Comparison of ENCODE assay signal across 23 cellular contexts in genomic region chrX:109487640-109488039, GRCh38. TPM values are rescaled to one million over a fixed set of nuclear protein-coding genes. Genes with fewer than 3 reads are reported as not detected.
A peak's percentile ranks its signal among the peaks of the same experiment; 100 is the strongest.
DNase-seq lines count a peak whose midpoint lies in the region; ATAC-seq and TF ChIP-seq lines count a peak whose summit lies in the region.
"Had no signal": no experiment of that assay in that cellular context is flagged by ENCODE, and none has a peak within 500 bp of the region (broad histone marks: within the 10 kb centered on the region; RNA-seq: fewer than 3 reads in every experiment).

No MANE protein-coding gene starts in this region.

- peak; percentile 46 for TF ChIP-seq CTCF in OCI-LY7 (conservative IDR thresholded peaks at IDR 0.05; ENCODE audit: low read length)

- peak; percentile 7 for DNase-seq in NCI-H82 (lab: John Stamatoyannopoulos, UW)
- no peak for DNase-seq in NCI-H82 treated with DMSO at 0.1 percent for 48 hours (lab: John Stamatoyannopoulos, UW; ENCODE audit: unreplicated experiment)
- DNase-seq in OCI-LY7 (ENCODE audit: low spot score) = peak; percentile 83
- DNase-seq in stimulated activated naive B cell treated with anti-CD40 and anti-IgM and Interleukin-4, amounts not matched to agents 10 μg/mL and 1 μg/mL and 100 μg/mL, for 72 hours = peak; percentile 17
- DNase-seq in cardiac septum (ENCODE audit: low spot score) = no peak
- no peak for DNase-seq in NCI-H446 (lab: John Stamatoyannopoulos, UW)
- DNase-seq in COLO668 (lab: John Stamatoyannopoulos, UW; ENCODE audit: unreplicated experiment) = no peak
- DNase-seq: activated gamma-delta T cell treated with Interleukin-2 at 50 U/mL for 16 hours; CD4-positive, alpha-beta T cell; glutamatergic neuron; H9; islet precursor cell; midbrain; NK-92 treated with Interleukin-12 subunit alpha and Interleukin-12 subunit beta, amount 100 ng/mL, for 24 hours; nucleus accumbens; right lobe of liver; SK-N-SH; stimulated activated CD4-positive, alpha-beta T cell treated with anti-CD3 and anti-CD28 coated beads, Interleukin-2, amount 100 ng/mL, for 24 hours; tibial artery had no signal

- no peaks in the 10 kb centered on the region for H3K9me3 ChIP-seq in OCI-LY7 (ENCODE audit: low read length)
- H3K9me3 ChIP-seq: right lobe of liver, SK-N-SH, tibial artery had no signal

- peaks cover 2 to 4% of the 10 kb centered on the region in 2 donors for H3K4me1 Mint-ChIP-seq in stimulated activated naive B cell treated with anti-CD40 and anti-IgM and Interleukin-4, amounts not matched to agents 10 μg/mL and 1 μg/mL and 100 μg/mL, for 72 hours

- H3K36me3 ChIP-seq in OCI-LY7 (ENCODE audit: insufficient read depth, low read length) = no peaks in the 10 kb centered on the region
- H3K36me3 ChIP-seq: right lobe of liver, tibial artery had no signal

- peak; percentile 82 for ATAC-seq in HG03432 (IDR thresholded peaks at IDR 0.05; ENCODE audit: unreplicated experiment)
- peak; percentile 87 to 95 for ATAC-seq in stimulated activated naive B cell treated with anti-CD40 and anti-IgM and Interleukin-4, amounts not matched to agents 10 μg/mL and 1 μg/mL and 100 μg/mL, for 72 hours (replicated peaks)
- ATAC-seq: right lobe of liver had no signal

- no peak overlapping the region for H3K27ac Mint-ChIP-seq in stimulated activated naive B cell treated with anti-CD40 and anti-IgM and Interleukin-4, amounts not matched to agents 10 μg/mL and 1 μg/mL and 100 μg/mL, for 72 hours
- H3K27ac Mint-ChIP-seq: CD4-positive, alpha-beta T cell; H9 had no signal

- no peaks in the 10 kb centered on the region for H4K20me1 ChIP-seq in OCI-LY7 (ENCODE audit: insufficient read depth, low read length)

- peaks cover 30% of the 10 kb centered on the region for H3K4me1 ChIP-seq in OCI-LY7 (ENCODE audit: insufficient read depth, low read length, poor library complexity, severe bottlenecking)
- H3K4me1 ChIP-seq: right lobe of liver, tibial artery had no signal

- POLR2A ChIA-PET in OCI-LY7 (lab: Charles Lee) = no interaction called here

- H3K27me3 Mint-ChIP-seq in stimulated activated naive B cell treated with anti-CD40 and anti-IgM and Interleukin-4, amounts not matched to agents 10 μg/mL and 1 μg/mL and 100 μg/mL, for 72 hours = peaks cover 0 to under 1% of the 10 kb centered on the region in 2 donors
- H3K27me3 Mint-ChIP-seq: CD4-positive, alpha-beta T cell had no signal

- H3K9me3 Mint-ChIP-seq in stimulated activated naive B cell treated with anti-CD40 and anti-IgM and Interleukin-4, amounts not matched to agents 10 μg/mL and 1 μg/mL and 100 μg/mL, for 72 hours = no peaks in the 10 kb centered on the region
- H3K9me3 Mint-ChIP-seq: CD4-positive, alpha-beta T cell had no signal

- no TSS peak for BruUV-seq in OCI-LY7 (replicated peaks; lab: Mats Ljungman, UMichigan)

- peak overlapping the region; percentile 25 for H3K4me3 ChIP-seq in OCI-LY7 (ENCODE audit: low read depth, low read length, poor library complexity, severe bottlenecking)
- H3K4me3 ChIP-seq: coronary artery, right lobe of liver, tibial artery had no signal

- H3K9me2 ChIP-seq in OCI-LY7 (ENCODE audit: insufficient read depth, low read length) = no peaks in the 10 kb centered on the region
- H3K9me2 ChIP-seq: SK-N-SH had no signal

- H3K4me2 ChIP-seq in OCI-LY7 (ENCODE audit: low read length) = peak overlapping the region; percentile 69
- H3K4me2 ChIP-seq: SK-N-SH had no signal

- no peak overlapping the region for H3K4me3 Mint-ChIP-seq in stimulated activated naive B cell treated with anti-CD40 and anti-IgM and Interleukin-4, amounts not matched to agents 10 μg/mL and 1 μg/mL and 100 μg/mL, for 72 hours
- H3K4me3 Mint-ChIP-seq: CD4-positive, alpha-beta T cell; H9 had no signal

- peak overlapping the region; percentile 80; the same call in 1 of the 2 replicates for H2AFZ ChIP-seq in OCI-LY7 (ENCODE audit: low read length)

- CTCF ChIA-PET in OCI-LY7 (lab: Charles Lee; ENCODE audit: unreplicated experiment) = no interaction called here

- intact Hi-C loops in OCI-LY7 (cut with micrococcal nuclease; ENCODE audit: unreplicated experiment) = loop anchor here (2.0 to 5.0 kb wide), 2 partner anchors 49 to 400 kb away; partner anchors contain the start of gene NXT2
- intact Hi-C loops in cardiac septum (cut with DNase I) = loop anchor here (5.0 to 10.0 kb wide), 3 partner anchors 145 to 397 kb away; no protein-coding TSS in a partner anchor

- H3K27ac ChIP-seq in OCI-LY7 (ENCODE audit: low read depth, low read length, poor library complexity, severe bottlenecking) = peak overlapping the region; percentile 70
- H3K27ac ChIP-seq: coronary artery, right lobe of liver, tibial artery had no signal

- no peaks in the 10 kb centered on the region for H3K79me2 ChIP-seq in OCI-LY7 (ENCODE audit: insufficient read depth, low read depth, low read length)

- no peaks in the 10 kb centered on the region for H3K36me3 Mint-ChIP-seq in stimulated activated naive B cell treated with anti-CD40 and anti-IgM and Interleukin-4, amounts not matched to agents 10 μg/mL and 1 μg/mL and 100 μg/mL, for 72 hours

RNA-seq across cellular contexts. Expression of gene GUCY2F, which starts 5.8 kb away (rescaled TPM):
- not detected in 2 replicates for total RNA-seq in OCI-LY7 (2014; rRNA removed; shearing (Covaris generic))
- total RNA-seq in OCI-LY7 (2022) = not detected in 2 replicates
- total RNA-seq in cardiac septum = not detected
- total RNA-seq: activated CD8-positive, alpha-beta memory T cell treated with anti-CD3 and anti-CD28 coated beads for 36 hours; astrocyte; CD4-positive, alpha-beta T cell; right lobe of liver had no signal

RNA-seq across cellular contexts. Expression of gene NXT2, which starts 49.0 kb away (rescaled TPM):
- total RNA-seq in OCI-LY7 (2014; rRNA removed; shearing (Covaris generic)) = 12.3 and 24.8 TPM in 2 replicates
- 19.0 and 22.3 TPM in 2 replicates for total RNA-seq in OCI-LY7 (2022)
- total RNA-seq in cardiac septum = 1.2 TPM

Comparison
In these comparisons a context has a peak if more than half of its experiments do, and no peak if none do; other contexts are left out.
1. DNase-seq: peak in NCI-H82 (single experiment), OCI-LY7 (single experiment) and stimulated activated naive B cell treated with anti-CD40 and anti-IgM and Interleukin-4, amounts not matched to agents 10 μg/mL and 1 μg/mL and 100 μg/mL, for 72 hours (single experiment); none in NCI-H82 treated with DMSO at 0.1 percent for 48 hours (single experiment), cardiac septum (single experiment), NCI-H446 (0 of 2) and COLO668 (single experiment).